27 cellular contexts compared by ENCODE assay signal in genomic region chr4:1948892-1949436, GRCh38. TPM values are rescaled to one million over a fixed set of nuclear protein-coding genes. Genes with fewer than 3 reads are reported as not detected.
A peak's percentile ranks its signal among the peaks of the same experiment; 100 is the strongest.
DNase-seq lines count a peak whose midpoint lies in the region; ATAC-seq, FAIRE-seq and TF ChIP-seq lines count a peak whose summit lies in the region.
"Had no signal": no experiment of that assay in that cellular context is flagged by ENCODE, and none has a peak within 500 bp of the region (broad histone marks: within the 10 kb centered on the region; RNA-seq: fewer than 3 reads in every experiment).

No MANE protein-coding gene starts in this region.

- H3K9me3 Mint-ChIP-seq in stimulated activated effector memory CD8-positive, alpha-beta T cell treated with anti-CD3 and anti-CD28 coated beads, Interleukin-12 subunit alpha, Interleukin-12 subunit beta, amount 100 ng/mL, for 72 hours: no peaks in the 10 kb centered on the region
- H3K9me3 Mint-ChIP-seq: activated CD4-positive, alpha-beta memory T cell treated with anti-CD3 and anti-CD28 coated beads for 36 hours had no signal

- H3K4me3 ChIP-seq in heart left ventricle: no peak overlapping the region
- H3K4me3 ChIP-seq in left ventricle myocardium inferior: no peak overlapping the region
- H3K4me3 ChIP-seq in H1 (ENCODE audit: extremely low read depth in 1 of 4, insufficient read depth in 2 of 4, low read depth in 3 of 4, low read length in 4 of 4): no peak overlapping the region
- H3K4me3 ChIP-seq: adrenal gland; BLaER1 treated with 17β-estradiol and CSF1 and Interleukin-3, amounts not matched to agents 10 nM and 100 nM; gastroesophageal sphincter; lung; psoas muscle; suprapubic skin; uterus had no signal

- H3K27me3 ChIP-seq in heart left ventricle (no peaks in the 10 kb centered on the region), left ventricle myocardium inferior (ENCODE audit: low read depth) (no peaks in the 10 kb centered on the region), H1 (replicated peaks in 1 of 4; ENCODE audit: control insufficient read depth in 3 of 4, extremely low read depth in 1 of 4, insufficient read depth in 3 of 4, low read length in 3 of 4) (no peaks in the 10 kb centered on the region)
- H3K27me3 ChIP-seq: adrenal gland; BLaER1 treated with 17β-estradiol and CSF1 and Interleukin-3, amounts not matched to agents 10 nM and 100 nM; gastroesophageal sphincter; neutrophil; suprapubic skin; uterus had no signal

- H2BK5ac ChIP-seq in H1 (ENCODE audit: low read depth, low read length): no peak overlapping the region

- no peak for FAIRE-seq in H1 (lab: Jason Lieb, UNC)
- FAIRE-seq: H54, small intestine had no signal

- no peak overlapping the region for H3K4me3 Mint-ChIP-seq in stimulated activated effector memory CD8-positive, alpha-beta T cell treated with anti-CD3 and anti-CD28 coated beads, Interleukin-12 subunit alpha, Interleukin-12 subunit beta, amount 100 ng/mL, for 72 hours
- H3K4me3 Mint-ChIP-seq: activated CD4-positive, alpha-beta memory T cell treated with anti-CD3 and anti-CD28 coated beads for 36 hours had no signal

- POLR2A ChIA-PET in RWPE1 (lab: Yijun Ruan, JAX; ENCODE audit: low non-redundant PET) (interaction anchor here (0.7 kb wide), 1 partner anchor 145 kb away, joined by 3 read pairs; no protein-coding TSS in a partner anchor), H1 (lab: Charles Lee; ENCODE audit: partially characterized antibody) (interaction anchor here (1.0 kb wide), 1 partner anchor 236 kb away, joined by 3 read pairs; no protein-coding TSS in a partner anchor)

- H3K79me1 ChIP-seq in H1 (ENCODE audit: low read depth, low read length): no peaks in the 10 kb centered on the region; the same call in 1 of the 2 replicates

- no peak overlapping the region for H4K5ac ChIP-seq in H1 (ENCODE audit: insufficient read length, low read depth, low read length)

- H3K27ac ChIP-seq in heart left ventricle (no peak overlapping the region), left ventricle myocardium inferior (replicated peaks) (no peak overlapping the region), RWPE1 (0 out of 2 replicates have a peak overlapping the region, but pooled peaks have one; percentile 13), H1 (ENCODE audit: low read depth, low read length) (no peak overlapping the region)
- H3K27ac ChIP-seq: adrenal gland; BLaER1 treated with 17β-estradiol and CSF1 and Interleukin-3, amounts not matched to agents 10 nM and 100 nM; gastroesophageal sphincter; neutrophil; psoas muscle; suprapubic skin; uterus had no signal

- no peak overlapping the region for H3K23ac ChIP-seq in H1 (ENCODE audit: insufficient read length)

- H2BK120ac ChIP-seq in H1 (replicated peaks; ENCODE audit: low read depth, low read length): no peak overlapping the region

- no peak for TF ChIP-seq EP300 in H1 (IDR thresholded peaks at IDR 0.05; ENCODE audit: borderline replicate concordance in 1 of 2, low read depth in 2 of 2, low read length in 2 of 2)

- no peak overlapping the region for H2AFZ ChIP-seq in H1 (ENCODE audit: low read length)

- H3K9me3 ChIP-seq in heart left ventricle (no peaks in the 10 kb centered on the region), left ventricle myocardium inferior (replicated peaks) (no peaks in the 10 kb centered on the region), H1 (ENCODE audit: insufficient read depth in 2 of 2, low read depth in 1 of 2, low read length in 1 of 2) (no peaks in the 10 kb centered on the region)
- H3K9me3 ChIP-seq: adrenal gland; BLaER1 treated with 17β-estradiol and CSF1 and Interleukin-3, amounts not matched to agents 10 nM and 100 nM; gastroesophageal sphincter; neutrophil; psoas muscle; suprapubic skin; uterus had no signal

- no peaks in the 10 kb centered on the region for H3K23me2 ChIP-seq in H1 (ENCODE audit: low read depth, low read length)

- no peaks in the 10 kb centered on the region for H3K79me2 ChIP-seq in H1 (ENCODE audit: control insufficient read depth in 1 of 2, insufficient read depth in 2 of 2, low read length in 2 of 2)

- H3K14ac ChIP-seq in H1 (ENCODE audit: insufficient read length): no peak overlapping the region

- no peak overlapping the region; the same call in 1 of the 2 replicates for H4K8ac ChIP-seq in H1 (ENCODE audit: extremely low read depth, insufficient read depth, low read length)

- no peak overlapping the region for H4K91ac ChIP-seq in H1 (replicated peaks; ENCODE audit: insufficient read length, low read length)

- H3K18ac ChIP-seq in H1 (ENCODE audit: extremely low read depth, low read length): no peak overlapping the region

- peak in 1 of 2 experiments; percentile 6; a peak in 1 of 4 replicates for TF ChIP-seq RAD21 in H1 (IDR thresholded peaks at IDR 0.05 in 1 of 2, conservative IDR thresholded peaks at IDR 0.05 in 1 of 2; ENCODE audit: low read depth in 2 of 2, low read length in 2 of 2)

- intact Hi-C loops in heart left ventricle (cut with DNase I): no loop called here
- intact Hi-C loops in left ventricle myocardium inferior (cut with micrococcal nuclease): no loop called here

- no peak overlapping the region for H3K4me2 ChIP-seq in H1 (ENCODE audit: insufficient read depth in 1 of 2, low read depth in 2 of 2, low read length in 2 of 2)
- H3K4me2 ChIP-seq: BLaER1 treated with 17β-estradiol and CSF1 and Interleukin-3, amounts not matched to agents 10 nM and 100 nM had no signal

- H2BK12ac ChIP-seq in H1 (ENCODE audit: low read depth, low read length): no peak overlapping the region

- H2AK5ac ChIP-seq in H1 (ENCODE audit: low read depth, low read length): no peak overlapping the region

- WGBS in heart left ventricle, 4 donors: 86 to 91% (median 90%) methylated on average over 8 of the region's 8 CpGs
- WGBS in H1 (ENCODE audit: extremely low coverage in 1 of 2, insufficient coverage in 1 of 2, insufficient read length in 1 of 2, insufficient replicate concordance in 2 of 2, low coverage in 1 of 2, low lambda C conversion rate in 2 of 2, missing lambda C conversion rate in 1 of 2), 2 experiments: 86% methylated on average over 8 of the region's 8 CpGs; no CpG with 5 or more reads in 1 of the 2 experiments

- H2BK15ac ChIP-seq in H1 (ENCODE audit: low read length): no peak overlapping the region

- H3K56ac ChIP-seq in H1 (replicated peaks; ENCODE audit: insufficient read length, low read depth, low read length): no peak overlapping the region

- DNase-seq in heart left ventricle (no peak), left ventricle myocardium inferior (no peak), RWPE1 (ENCODE audit: low spot score) (no peak), H1 (ENCODE audit: low read depth in 1 of 2, low spot score in 2 of 2) (no peak), NCI-H1930 (lab: John Stamatoyannopoulos, UW) (no peak), DMS153 (lab: John Stamatoyannopoulos, UW) (no peak)
- DNase-seq in stimulated activated effector memory CD8-positive, alpha-beta T cell treated with anti-CD3 and anti-CD28 coated beads, Interleukin-12 subunit alpha, Interleukin-12 subunit beta, amount 100 ng/mL, for 72 hours (ENCODE audit: low spot score in 2 of 2): no peak
- DNase-seq: activated CD4-positive, alpha-beta memory T cell treated with anti-CD3 and anti-CD28 coated beads for 36 hours; activated gamma-delta T cell; adrenal gland; cortex of kidney; hypothalamus; NCI-H1048; NCI-H1694 treated with DMSO at 0.1 percent for 48 hours; NCI-H526; psoas muscle; small intestine; stimulated activated CD4-positive, alpha-beta T cell treated with anti-CD3 and anti-CD28 coated beads, Interleukin-1b, Interleukin-23, amount 100 ng/mL, for 48 hours; SW 1271; uterus had no signal

- TF ChIP-seq CTCF in heart left ventricle (IDR thresholded peaks at IDR 0.05): no peak
- TF ChIP-seq CTCF in left ventricle myocardium inferior (IDR thresholded peaks at IDR 0.05; ENCODE audit: borderline replicate concordance): no peak
- TF ChIP-seq CTCF in RWPE1 (conservative IDR thresholded peaks at IDR 0.05; ENCODE audit: low read depth): no peak
- peak in 2 of 3 experiments; percentile 10 to 18; a peak in 2 of 4 replicates for TF ChIP-seq CTCF in H1 (IDR thresholded peaks at IDR 0.05; ENCODE audit: control extremely low read depth in 1 of 3, insufficient read depth in 1 of 3, low read depth in 1 of 3, low read length in 3 of 3)

- H3K4me1 Mint-ChIP-seq in stimulated activated effector memory CD8-positive, alpha-beta T cell treated with anti-CD3 and anti-CD28 coated beads, Interleukin-12 subunit alpha, Interleukin-12 subunit beta, amount 100 ng/mL, for 72 hours: peaks cover 7% of the 10 kb centered on the region

- H3K36me3 Mint-ChIP-seq in stimulated activated effector memory CD8-positive, alpha-beta T cell treated with anti-CD3 and anti-CD28 coated beads, Interleukin-12 subunit alpha, Interleukin-12 subunit beta, amount 100 ng/mL, for 72 hours: peaks cover 89% of the 10 kb centered on the region

- H3K36me3 ChIP-seq in heart left ventricle: peaks cover 0 to 64% (median 26%) of the 10 kb centered on the region in 9 donors
- H3K36me3 ChIP-seq in left ventricle myocardium inferior: peaks cover 26% of the 10 kb centered on the region
- H3K36me3 ChIP-seq in H1 (ENCODE audit: control insufficient read depth in 2 of 4, insufficient read depth in 4 of 4, low read length in 3 of 4): peaks cover 2 to 15% (median 14%) of the 10 kb centered on the region in 4 experiments; a peak in 7 of 8 replicates
- H3K36me3 ChIP-seq: adrenal gland, uterus had no signal

- H3K4ac ChIP-seq in H1 (replicated peaks; ENCODE audit: insufficient read length, low read depth, low read length): no peak overlapping the region

- peak overlapping the region; percentile 54 for H3K27ac Mint-ChIP-seq in stimulated activated effector memory CD8-positive, alpha-beta T cell treated with anti-CD3 and anti-CD28 coated beads, Interleukin-12 subunit alpha, Interleukin-12 subunit beta, amount 100 ng/mL, for 72 hours
- H3K27ac Mint-ChIP-seq: activated CD4-positive, alpha-beta memory T cell treated with anti-CD3 and anti-CD28 coated beads for 36 hours had no signal

- H3K4me1 ChIP-seq in heart left ventricle (no peaks in the 10 kb centered on the region), left ventricle myocardium inferior (no peaks in the 10 kb centered on the region), H1 (replicated peaks in 1 of 4; ENCODE audit: control insufficient read depth in 3 of 4, insufficient read depth in 4 of 4, low read length in 3 of 4) (no peaks in the 10 kb centered on the region)
- H3K4me1 ChIP-seq: adrenal gland; BLaER1 treated with 17β-estradiol and CSF1 and Interleukin-3, amounts not matched to agents 10 nM and 100 nM; psoas muscle; suprapubic skin; uterus had no signal

- H2BK20ac ChIP-seq in H1 (ENCODE audit: low read length): no peak overlapping the region

- no peak overlapping the region for H3K9ac ChIP-seq in H1 (replicated peaks in 1 of 4; ENCODE audit: extremely low read depth in 1 of 4, low read depth in 3 of 4, low read length in 3 of 4)
- H3K9ac ChIP-seq: BLaER1 treated with 17β-estradiol and CSF1 and Interleukin-3, amounts not matched to agents 10 nM and 100 nM had no signal

- ATAC-seq in heart left ventricle (peak in 3 of 4 donors; percentile 13 to 17 (median 16)), HG03469 (IDR thresholded peaks at IDR 0.05; ENCODE audit: unreplicated experiment) (no peak)
- peak; percentile 60 for ATAC-seq in stimulated activated effector memory CD8-positive, alpha-beta T cell treated with anti-CD3 and anti-CD28 coated beads, Interleukin-12 subunit alpha, Interleukin-12 subunit beta, amount 100 ng/mL, for 72 hours
- ATAC-seq: gastroesophageal sphincter, psoas muscle had no signal

- H4K20me1 ChIP-seq in H1 (replicated peaks in 1 of 2; ENCODE audit: control insufficient read depth in 1 of 2, insufficient read depth in 2 of 2, low read length in 2 of 2): peaks cover 3 to 9% of the 10 kb centered on the region in 2 experiments

- TF ChIP-seq POLR2A in heart left ventricle (IDR thresholded peaks at IDR 0.05) (no peak), H1 (IDR thresholded peaks at IDR 0.05; ENCODE audit: control extremely low read depth in 1 of 2, low read depth in 2 of 2, low read length in 2 of 2) (no peak)

- CTCF ChIA-PET in RWPE1 (lab: Yijun Ruan, JAX) (interaction anchor here (0.6 kb wide), 1 partner anchor 122 kb away, joined by 3 read pairs; no protein-coding TSS in a partner anchor), H1 (lab: Charles Lee; ENCODE audit: partially characterized antibody) (interaction anchor here (0.6 to 1.0 kb wide), 3 partner anchors 10 to 128 kb away, joined by 3 to 4 read pairs (median 3); no protein-coding TSS in a partner anchor)

RNA-seq across cellular contexts. Expression of gene NELFA, which starts 59.8 kb away (rescaled TPM):
- total RNA-seq in heart left ventricle (10 to 100 TPM in 5 of 9 donors, 1 to 10 TPM in 4; 8.1 to 14.9 (median 10.3) TPM), left ventricle myocardium inferior (10.2 TPM)
- polyA plus RNA-seq in heart left ventricle (10 to 100 TPM; 10.4 to 12.8 TPM), H1 (2011; rRNA removed) (41.8 and 61.5 TPM in 2 replicates)
- total RNA-seq in H1 (2021; fragmentation: NEBNext Ultra II Directional; extraction: Animal tissue kit (Norgen Biotek cat#: 25700)): 57.5 and 61.4 TPM in 2 replicates
- 32.4 TPM for polyA plus RNA-seq in H1 (2011; cell fraction: cytosol; rRNA removed)
- 61.6 TPM for polyA plus RNA-seq in H1 (2011; cell fraction: nucleus; rRNA removed)
- 37.7 to 59.0 TPM (median 56.1 TPM) in 4 replicates for polyA plus RNA-seq in H1 (2012, experiment 1 of 2)
- polyA plus RNA-seq in H1 (2012, experiment 2 of 2): 51.4 TPM
- 41.7 TPM for polyA plus RNA-seq in H1 (2013, experiment 1 of 2)
- polyA plus RNA-seq in H1 (2013, experiment 2 of 2): 37.8 TPM
- polyA minus RNA-seq in H1 (2011; rRNA and poly(A)+ RNA removed): 11.5 and 14.7 TPM in 2 replicates
- 34.5 TPM for polyA minus RNA-seq in H1 (2011; cell fraction: cytosol; rRNA and poly(A)+ RNA removed)
- polyA minus RNA-seq in H1 (2011; cell fraction: nucleus; rRNA and poly(A)+ RNA removed): 50.5 TPM

Comparison
In these comparisons a context has a peak if more than half of its experiments do, and no peak if none do; other contexts are left out.
1. CTCF ChIP-seq: peak in H1 (2 of 3); none in heart left ventricle (0 of 12), left ventricle myocardium inferior (single experiment) and RWPE1 (single experiment).